ENCODE assay signal across 16 cellular contexts in genomic region chr19:55071913-55072312, GRCh38. TPM values are rescaled to one million over a fixed set of nuclear protein-coding genes. Genes with fewer than 3 reads are reported as not detected.
A peak's percentile ranks its signal among the peaks of the same experiment; 100 is the strongest.
DNase-seq lines count a peak whose midpoint lies in the region; ATAC-seq and TF ChIP-seq lines count a peak whose summit lies in the region.
"Had no signal": no experiment of that assay in that cellular context is flagged by ENCODE, and none has a peak within 500 bp of the region (broad histone marks: within the 10 kb centered on the region; RNA-seq: fewer than 3 reads in every experiment).

No MANE protein-coding gene starts in this region.

- H3K36me3 Mint-ChIP-seq in T-helper 17 cell (ENCODE audit: low read depth) = peaks cover 2% of the 10 kb centered on the region
- H3K36me3 Mint-ChIP-seq in stimulated activated naive B cell treated with anti-CD40 and anti-IgM and Interleukin-4, amounts not matched to agents 10 μg/mL and 1 μg/mL and 100 μg/mL, for 72 hours = peaks cover 0 to 4% of the 10 kb centered on the region in 2 donors
- H3K36me3 Mint-ChIP-seq: CD4-positive, alpha-beta memory T cell had no signal

- BruUV-seq in IMR-90 (replicated peaks; lab: Mats Ljungman, UMichigan) = no TSS peak

- H3K56ac ChIP-seq in IMR-90 (ENCODE audit: extremely low read depth, insufficient read depth, low read length) = no peak overlapping the region

- H2BK20ac ChIP-seq in IMR-90 (ENCODE audit: low read depth, low read length) = no peak overlapping the region

- WGBS in IMR-90 (ENCODE audit: extremely low coverage in 2 of 2, insufficient read length in 1 of 2), 2 experiments = no CpG with 5 or more reads among the region's 8 CpGs

- no peak for TF ChIP-seq POLR2A in IMR-90 (IDR thresholded peaks at IDR 0.05; ENCODE audit: low read depth, low read length)

- peaks cover 11 to 59% (median 35%) of the 10 kb centered on the region in 10 experiments; a peak in 19 of 20 replicates for H3K4me1 ChIP-seq in BLaER1 treated with 17β-estradiol and CSF1 and Interleukin-3, amounts not matched to agents 10 nM and 100 nM
- H3K4me1 ChIP-seq in IMR-90 (ENCODE audit: control insufficient read depth, insufficient read depth, low read length) (peaks cover 5% of the 10 kb centered on the region; the same call in 1 of the 2 replicates), mucosa of stomach (ENCODE audit: control insufficient read depth, insufficient read depth, low read length) (peaks cover 56% of the 10 kb centered on the region), BE2C (no peaks in the 10 kb centered on the region)

- H2AFZ ChIP-seq in IMR-90 (replicated peaks; ENCODE audit: low read length, poor library complexity) = peak overlapping the region; percentile 39

- H3K4me1 Mint-ChIP-seq in T-helper 17 cell = peaks cover 21% of the 10 kb centered on the region
- H3K4me1 Mint-ChIP-seq in stimulated activated naive B cell treated with anti-CD40 and anti-IgM and Interleukin-4, amounts not matched to agents 10 μg/mL and 1 μg/mL and 100 μg/mL, for 72 hours = peaks cover 10 to 11% of the 10 kb centered on the region in 2 donors

- no peak for ATAC-seq in IMR-90 (ENCODE audit: low read depth)
- no peak for ATAC-seq in T-helper 17 cell
- no peak for ATAC-seq in GM19397 (IDR thresholded peaks at IDR 0.05; ENCODE audit: unreplicated experiment)
- ATAC-seq in stimulated activated naive B cell treated with anti-CD40 and anti-IgM and Interleukin-4, amounts not matched to agents 10 μg/mL and 1 μg/mL and 100 μg/mL, for 72 hours (replicated peaks) = no peak

- peaks cover 0 to 4% of the 10 kb centered on the region in 2 donors for H3K9me3 Mint-ChIP-seq in stimulated activated naive B cell treated with anti-CD40 and anti-IgM and Interleukin-4, amounts not matched to agents 10 μg/mL and 1 μg/mL and 100 μg/mL, for 72 hours

- H2BK15ac ChIP-seq in IMR-90 (ENCODE audit: low read depth, low read length) = no peak overlapping the region

- H3K27ac Mint-ChIP-seq in T-helper 17 cell = no peak overlapping the region
- H3K27ac Mint-ChIP-seq in stimulated activated naive B cell treated with anti-CD40 and anti-IgM and Interleukin-4, amounts not matched to agents 10 μg/mL and 1 μg/mL and 100 μg/mL, for 72 hours = no peak overlapping the region
- H3K27ac Mint-ChIP-seq: CD4-positive, alpha-beta memory T cell had no signal

- no peak overlapping the region for H3K9ac ChIP-seq in BLaER1 treated with 17β-estradiol and CSF1 and Interleukin-3, amounts not matched to agents 10 nM and 100 nM
- H3K9ac ChIP-seq in IMR-90 (ENCODE audit: low read depth, low read length) (no peak overlapping the region), mucosa of stomach (ENCODE audit: low read length) (peak overlapping the region; percentile 48)

- H3K27me3 ChIP-seq in BLaER1 treated with 17β-estradiol and CSF1 and Interleukin-3, amounts not matched to agents 10 nM and 100 nM = peaks cover 33 to 53% (median 49%) of the 10 kb centered on the region in 11 experiments
- H3K27me3 ChIP-seq in IMR-90 (ENCODE audit: control insufficient read depth, insufficient read depth, low read length) (peaks cover 36% of the 10 kb centered on the region), mucosa of stomach (ENCODE audit: control insufficient read depth, insufficient read depth, low read length) (peaks cover 9% of the 10 kb centered on the region), BE2C (peaks cover 54% of the 10 kb centered on the region)

- no peak for TF ChIP-seq CTCF in IMR-90 (conservative IDR thresholded peaks at IDR 0.05; ENCODE audit: low read depth, low read length)
- TF ChIP-seq CTCF in BE2C (IDR thresholded peaks at IDR 0.05; ENCODE audit: low read depth, low read length) = no peak

- H3K27ac ChIP-seq in BLaER1 treated with 17β-estradiol and CSF1 and Interleukin-3, amounts not matched to agents 10 nM and 100 nM = no peak overlapping the region
- H3K27ac ChIP-seq in IMR-90 (ENCODE audit: insufficient read depth, low read length) = no peak overlapping the region
- H3K27ac ChIP-seq: HL-60 had no signal

- no peak overlapping the region for H3K18ac ChIP-seq in IMR-90 (ENCODE audit: low read depth, low read length)

- CTCF ChIA-PET in IMR-90 (lab: Yijun Ruan, JAX) = no interaction called here

- H3K27me3 Mint-ChIP-seq in T-helper 17 cell = peaks cover 25% of the 10 kb centered on the region
- H3K27me3 Mint-ChIP-seq in stimulated activated naive B cell treated with anti-CD40 and anti-IgM and Interleukin-4, amounts not matched to agents 10 μg/mL and 1 μg/mL and 100 μg/mL, for 72 hours = peaks cover 81 to 97% of the 10 kb centered on the region in 2 donors

- H2AK5ac ChIP-seq in IMR-90 (ENCODE audit: low read depth, low read length) = no peak overlapping the region

- no peaks in the 10 kb centered on the region for H3K9me1 ChIP-seq in IMR-90 (ENCODE audit: insufficient read depth, low read length)

- no peak overlapping the region for H3K4ac ChIP-seq in IMR-90 (ENCODE audit: low read depth, low read length)

- TF ChIP-seq RAD21 in IMR-90 (IDR thresholded peaks at IDR 0.05; ENCODE audit: low read length) = no peak

- H2BK120ac ChIP-seq in IMR-90 (ENCODE audit: low read depth, low read length) = no peak overlapping the region

- H3K36me3 ChIP-seq in BLaER1 treated with 17β-estradiol and CSF1 and Interleukin-3, amounts not matched to agents 10 nM and 100 nM = no peaks in the 10 kb centered on the region
- H3K36me3 ChIP-seq in IMR-90 (ENCODE audit: control insufficient read depth, insufficient read depth, low read length) (no peaks in the 10 kb centered on the region), mucosa of stomach (ENCODE audit: control insufficient read depth, insufficient read depth, low read length) (no peaks in the 10 kb centered on the region), BE2C (no peaks in the 10 kb centered on the region)

- in situ Hi-C loops in IMR-90 (cut with MboI; ENCODE audit: low sequenced_read_pairs) = no loop called here

- H3K4me2 ChIP-seq in BLaER1 treated with 17β-estradiol and CSF1 and Interleukin-3, amounts not matched to agents 10 nM and 100 nM = peak overlapping the region in 6 of 11 experiments; percentile 22 to 62 (median 57); a peak in 11 of 22 replicates
- no peak overlapping the region for H3K4me2 ChIP-seq in IMR-90 (ENCODE audit: low read depth, low read length)

- POLR2A ChIA-PET in IMR-90 (lab: Charles Lee; ENCODE audit: unreplicated experiment) = no interaction called here

- H3K23ac ChIP-seq in IMR-90 (ENCODE audit: low read depth, low read length) = no peak overlapping the region

- no peak overlapping the region for H2AK9ac ChIP-seq in IMR-90 (replicated peaks; ENCODE audit: low read depth, low read length, poor library complexity)

- peak overlapping the region; percentile 63 for H3K4me3 Mint-ChIP-seq in T-helper 17 cell
- H3K4me3 Mint-ChIP-seq in stimulated activated naive B cell treated with anti-CD40 and anti-IgM and Interleukin-4, amounts not matched to agents 10 μg/mL and 1 μg/mL and 100 μg/mL, for 72 hours = no peak overlapping the region

- intact Hi-C loops in IMR-90 (cut with micrococcal nuclease) = no loop called here

- DNase-seq in IMR-90 (no peak), T-helper 17 cell (no peak), kidney glomerular epithelial cell (lab: John Stamatoyannopoulos, UW) (no peak), BE2C (no peak)
- no peak for DNase-seq in stimulated activated naive B cell treated with anti-CD40 and anti-IgM and Interleukin-4, amounts not matched to agents 10 μg/mL and 1 μg/mL and 100 μg/mL, for 72 hours
- DNase-seq: HCEC 1CT, NCI-H1436, NCI-H2081, NCI-H510A treated with DMSO at 0.1 percent for 48 hours had no signal

- H4K8ac ChIP-seq in IMR-90 (ENCODE audit: low read depth in 2 of 2, low read length in 2 of 2) = no peak overlapping the region

- H4K5ac ChIP-seq in IMR-90 (ENCODE audit: low read depth, low read length) = no peak overlapping the region

- no peak overlapping the region for H4K91ac ChIP-seq in IMR-90 (ENCODE audit: insufficient read depth, low read depth, low read length)

- no peak overlapping the region for H2BK5ac ChIP-seq in IMR-90 (ENCODE audit: low read depth, low read length, poor library complexity, severe bottlenecking)

- peaks cover 0 to 19% (median 12%) of the 10 kb centered on the region in 11 experiments; a peak in 13 of 22 replicates for H3K9me3 ChIP-seq in BLaER1 treated with 17β-estradiol and CSF1 and Interleukin-3, amounts not matched to agents 10 nM and 100 nM (replicated peaks in 1 of 11)
- peaks cover 3% of the 10 kb centered on the region for H3K9me3 ChIP-seq in IMR-90 (ENCODE audit: control insufficient read depth, insufficient read depth, low read length)
- H3K9me3 ChIP-seq in T-helper 17 cell (ENCODE audit: control insufficient read depth, low read length, poor library complexity, severe bottlenecking) = no peaks in the 10 kb centered on the region
- no peaks in the 10 kb centered on the region for H3K9me3 ChIP-seq in mucosa of stomach (ENCODE audit: control insufficient read depth, low read length)
- no peaks in the 10 kb centered on the region for H3K9me3 ChIP-seq in BE2C

- H3K79me1 ChIP-seq in IMR-90 (ENCODE audit: low read depth in 1 of 2, low read length in 2 of 2) = no peaks in the 10 kb centered on the region

- no peak overlapping the region for H3K14ac ChIP-seq in IMR-90 (replicated peaks; ENCODE audit: low read depth, low read length)

- dilution Hi-C loops in IMR-90 (cut with HindIII; ENCODE audit: low sequenced_read_pairs, unreplicated experiment) = no loop called here

- H4K20me1 ChIP-seq in BLaER1 treated with 17β-estradiol and CSF1 and Interleukin-3, amounts not matched to agents 10 nM and 100 nM = peaks cover 0 to 9% (median 0%) of the 10 kb centered on the region in 11 experiments; a peak in 2 of 22 replicates
- H4K20me1 ChIP-seq in IMR-90 (ENCODE audit: insufficient read depth, low read length) = no peaks in the 10 kb centered on the region

- H3K4me3 ChIP-seq in BLaER1 treated with 17β-estradiol and CSF1 and Interleukin-3, amounts not matched to agents 10 nM and 100 nM = no peak overlapping the region
- H3K4me3 ChIP-seq in IMR-90 (ENCODE audit: insufficient read depth, low read depth, low read length) = no peak overlapping the region
- H3K4me3 ChIP-seq in mucosa of stomach (ENCODE audit: low read length) = no peak overlapping the region
- no peak overlapping the region for H3K4me3 ChIP-seq in BE2C (ENCODE audit: low read depth, low read length)

RNA-seq across cellular contexts. Expression of gene EPS8L1, which starts 3.8 kb away (rescaled TPM):
- total RNA-seq in IMR-90 (2012; rRNA removed) (0.90 and 1.9 TPM in 2 replicates), T-helper 17 cell (1 to 10 TPM; 1.8 to 3.3 TPM)
- polyA plus RNA-seq in IMR-90 (2012; rRNA removed) = 2.9 and 3.1 TPM in 2 replicates
- 2.5 and 8.1 TPM in 2 replicates for polyA plus RNA-seq in IMR-90 (2012; cell fraction: cytosol; rRNA removed)
- 6.8 and 7.4 TPM in 2 replicates for polyA plus RNA-seq in IMR-90 (2012; cell fraction: nucleus; rRNA removed; ENCODE audit: low replicate concordance)
- not detected for polyA plus RNA-seq in BE2C (2012; ENCODE audit: insufficient read depth, insufficient read length, low read depth)

RNA-seq across cellular contexts. Expression of gene RDH13, which starts 9.0 kb away (rescaled TPM):
- total RNA-seq in IMR-90 (2012; rRNA removed) (7.5 and 8.3 TPM in 2 replicates), T-helper 17 cell (10 to 100 TPM; 11.3 to 12.9 TPM)
- polyA plus RNA-seq in IMR-90 (2012; rRNA removed) = 6.9 and 7.8 TPM in 2 replicates
- 4.2 and 7.7 TPM in 2 replicates for polyA plus RNA-seq in IMR-90 (2012; cell fraction: cytosol; rRNA removed)
- polyA plus RNA-seq in IMR-90 (2012; cell fraction: nucleus; rRNA removed; ENCODE audit: low replicate concordance) = 14.8 and 17.0 TPM in 2 replicates
- 19.7 TPM for polyA plus RNA-seq in BE2C (2012; ENCODE audit: insufficient read depth, insufficient read length, low read depth)

RNA-seq across cellular contexts. Expression of gene GP6, which starts 33.8 kb away (rescaled TPM):
- total RNA-seq in IMR-90 (2012; rRNA removed) = not detected in 2 replicates
- 0.03 TPM in 1 of 2 replicates, not detected in the other for polyA plus RNA-seq in IMR-90 (2012; rRNA removed)
- polyA plus RNA-seq in IMR-90 (2012; cell fraction: cytosol; rRNA removed) = not detected in 2 replicates
- 0.05 and 0.07 TPM in 2 replicates for polyA plus RNA-seq in IMR-90 (2012; cell fraction: nucleus; rRNA removed; ENCODE audit: low replicate concordance)
- total RNA-seq in T-helper 17 cell = 10 to 100 TPM in 1 of 2 donors, 1 to 10 TPM in 1; 1.8 to 22.1 TPM
- polyA plus RNA-seq in BE2C (2012; ENCODE audit: insufficient read depth, insufficient read length, low read depth) = not detected
- total RNA-seq: G401, RPMI7951 had no signal
- polyA plus RNA-seq: CD4-positive, alpha-beta memory T cell had no signal

RNA-seq across cellular contexts. Expression of gene PPP1R12C, which starts 45.5 kb away (rescaled TPM):
- total RNA-seq in IMR-90 (2012; rRNA removed) = 21.1 and 21.5 TPM in 2 replicates
- polyA plus RNA-seq in IMR-90 (2012; rRNA removed) = 81.4 and 104 TPM in 2 replicates
- polyA plus RNA-seq in IMR-90 (2012; cell fraction: cytosol; rRNA removed) = 43.7 and 62.1 TPM in 2 replicates
- 542 and 869 TPM in 2 replicates for polyA plus RNA-seq in IMR-90 (2012; cell fraction: nucleus; rRNA removed; ENCODE audit: low replicate concordance)
- 100 to 1,000 TPM; 133 to 173 TPM for total RNA-seq in T-helper 17 cell
- polyA plus RNA-seq in BE2C (2012; ENCODE audit: insufficient read depth, insufficient read length, low read depth) = 75.9 TPM
